In the genomic region with DNA sequence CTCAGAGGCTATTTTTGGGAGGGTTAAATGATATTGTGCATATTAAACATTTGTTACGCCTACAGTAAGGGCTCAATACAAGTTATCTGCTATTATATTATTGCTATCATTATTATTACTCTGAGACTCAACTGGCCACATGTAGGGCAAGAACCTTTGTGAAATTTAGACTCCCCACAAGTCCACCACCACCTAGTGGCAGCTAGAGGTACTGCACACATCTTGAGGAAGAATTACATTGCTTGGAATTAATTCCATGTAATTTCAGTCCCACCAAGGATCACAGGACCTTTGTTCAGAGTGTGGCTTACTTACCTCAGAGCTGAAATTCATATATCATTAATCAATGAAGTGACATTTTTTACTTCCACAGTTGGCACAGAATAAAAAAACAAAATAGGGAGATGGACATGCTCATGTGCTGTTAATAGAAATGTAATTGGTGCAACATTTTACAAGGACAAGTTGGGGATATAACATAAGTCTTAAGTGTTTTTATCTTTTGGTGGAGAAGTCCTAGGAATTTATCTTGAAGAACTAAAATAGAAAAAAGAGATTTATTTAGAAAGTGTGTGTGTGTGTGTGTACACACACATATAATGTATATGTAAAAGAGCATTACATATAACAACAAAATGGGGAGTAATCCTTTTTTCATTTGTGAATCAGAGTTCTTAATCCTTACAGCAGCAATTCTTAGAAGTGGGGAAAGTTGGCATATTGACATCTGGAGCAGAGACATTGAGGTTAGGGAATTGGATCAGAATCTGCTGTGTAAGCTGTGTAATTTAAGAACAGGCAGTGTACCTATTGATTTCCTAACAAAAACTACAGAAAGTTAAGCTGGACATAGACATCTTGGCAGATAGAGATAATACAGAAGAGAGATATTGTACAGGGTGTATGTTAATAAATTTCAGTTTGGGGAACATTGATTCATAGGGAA, we compare ENCODE assay signal across 8 cellular contexts. TPM values are rescaled to one million over a fixed set of nuclear protein-coding genes. Genes with fewer than 3 reads are reported as not detected.
DNase-seq lines count a peak whose midpoint lies in the region; ATAC-seq and TF ChIP-seq lines count a peak whose summit lies in the region.

No MANE protein-coding gene starts in this region.

- peaks cover 4% of the 10 kb centered on the region for H3K4me1 ChIP-seq in CD4-positive, CD25-positive, alpha-beta regulatory T cell (ENCODE audit: control insufficient read depth, insufficient read depth, low read length, poor library complexity, severe bottlenecking)

- ATAC-seq in CD4-positive, CD25-positive, alpha-beta regulatory T cell (ENCODE audit: low read depth in 2 of 2): peak; percentile 58 to 66
- no peak for ATAC-seq in HG02763 (IDR thresholded peaks at IDR 0.05; ENCODE audit: unreplicated experiment)

- H3K4me3 Mint-ChIP-seq in CD4-positive, CD25-positive, alpha-beta regulatory T cell: no peak overlapping the region
- no peak overlapping the region for H3K4me3 Mint-ChIP-seq in glutamatergic neuron (ENCODE audit: unreplicated experiment)

- peaks cover 0 to 9% (median 4%) of the 10 kb centered on the region in 4 donors for H3K4me1 Mint-ChIP-seq in CD4-positive, CD25-positive, alpha-beta regulatory T cell
- H3K4me1 Mint-ChIP-seq in glutamatergic neuron (ENCODE audit: low read depth, unreplicated experiment): peaks cover 7% of the 10 kb centered on the region

- no peak overlapping the region for H3K27ac ChIP-seq in CD4-positive, CD25-positive, alpha-beta regulatory T cell (ENCODE audit: insufficient read depth, low read length, poor library complexity, severe bottlenecking)

- H3K27me3 Mint-ChIP-seq in CD4-positive, CD25-positive, alpha-beta regulatory T cell: no peaks in the 10 kb centered on the region
- no peaks in the 10 kb centered on the region for H3K27me3 Mint-ChIP-seq in glutamatergic neuron (ENCODE audit: unreplicated experiment)

- no peak overlapping the region for H3K27ac Mint-ChIP-seq in CD4-positive, CD25-positive, alpha-beta regulatory T cell
- H3K27ac Mint-ChIP-seq in glutamatergic neuron (ENCODE audit: unreplicated experiment): no peak overlapping the region

- TF ChIP-seq CTCF in LNCAP (IDR thresholded peaks at IDR 0.05) (peak; percentile 96), glutamatergic neuron (IDR thresholded peaks at IDR 0.05; ENCODE audit: partially characterized antibody, unreplicated experiment) (peak; percentile 97)

- no peaks in the 10 kb centered on the region for H3K9me3 Mint-ChIP-seq in CD4-positive, CD25-positive, alpha-beta regulatory T cell
- H3K9me3 Mint-ChIP-seq in glutamatergic neuron (ENCODE audit: unreplicated experiment): no peaks in the 10 kb centered on the region

- peak; percentile 41 to 68 (median 60) for DNase-seq in CD4-positive, CD25-positive, alpha-beta regulatory T cell
- DNase-seq in GM19240 (ENCODE audit: insufficient read length, low spot score): peak; percentile 41
- DNase-seq in SIG-M5 treated with dmso at 0.1 percent for 504 hours (lab: John Stamatoyannopoulos, UW; ENCODE audit: unreplicated experiment): peak; percentile 64
- peak; percentile 4 to 44 (median 32) for DNase-seq in activated naive CD4-positive, alpha-beta T cell (lab: John Stamatoyannopoulos, UW)
- peak; percentile 78 for DNase-seq in glutamatergic neuron
- DNase-seq in posterior cingulate gyrus: peak in 6 of 10 donors; percentile 33 to 77 (median 69)

- intact Hi-C loops in posterior cingulate gyrus (cut with DNase I): no loop called here

- peaks cover 8% of the 10 kb centered on the region for H3K36me3 Mint-ChIP-seq in CD4-positive, CD25-positive, alpha-beta regulatory T cell
- no peaks in the 10 kb centered on the region for H3K36me3 Mint-ChIP-seq in glutamatergic neuron (ENCODE audit: unreplicated experiment)

- no peaks in the 10 kb centered on the region for H3K36me3 ChIP-seq in CD4-positive, CD25-positive, alpha-beta regulatory T cell (ENCODE audit: control insufficient read depth, insufficient read depth, low read length)

- no peaks in the 10 kb centered on the region for H3K9me3 ChIP-seq in CD4-positive, CD25-positive, alpha-beta regulatory T cell (ENCODE audit: control insufficient read depth in 2 of 2, low read length in 2 of 2)

- no peak overlapping the region for H3K4me3 ChIP-seq in CD4-positive, CD25-positive, alpha-beta regulatory T cell (ENCODE audit: low read depth, low read length)

- H3K27me3 ChIP-seq in CD4-positive, CD25-positive, alpha-beta regulatory T cell (ENCODE audit: control insufficient read depth, insufficient read depth, low read length): no peaks in the 10 kb centered on the region

RNA-seq across cellular contexts. Expression of gene MSANTD3, which starts 11.2 kb away (rescaled TPM):
- total RNA-seq in CD4-positive, CD25-positive, alpha-beta regulatory T cell: 5.9 TPM
- 1 to 10 TPM; 3.0 to 4.8 (median 3.9) TPM for polyA plus RNA-seq in CD4-positive, CD25-positive, alpha-beta regulatory T cell
- total RNA-seq in glutamatergic neuron (ENCODE audit: unreplicated experiment): 49.3 TPM

RNA-seq across cellular contexts. Expression of gene TMEFF1, which starts 34.8 kb away (rescaled TPM):
- 0.49 TPM for total RNA-seq in CD4-positive, CD25-positive, alpha-beta regulatory T cell
- not detected for polyA plus RNA-seq in CD4-positive, CD25-positive, alpha-beta regulatory T cell
- total RNA-seq in glutamatergic neuron (ENCODE audit: unreplicated experiment): 171 TPM

Comparison
In these comparisons a context has a peak if more than half of its experiments do, and no peak if none do; other contexts are left out.
1. RNA of gene TMEFF1, which starts 34.8 kb away (total RNA-seq): 171 TPM in glutamatergic neuron (single experiment); 0.49 TPM in CD4-positive, CD25-positive, alpha-beta regulatory T cell (single experiment); every median in the first group is over 100 times any median in the second.
2. Peak in every context shown above with its lines, with median percentiles within 50 percentile points of each other: DNase-seq.